21 cellular contexts compared by ENCODE assay signal in the genomic region with DNA sequence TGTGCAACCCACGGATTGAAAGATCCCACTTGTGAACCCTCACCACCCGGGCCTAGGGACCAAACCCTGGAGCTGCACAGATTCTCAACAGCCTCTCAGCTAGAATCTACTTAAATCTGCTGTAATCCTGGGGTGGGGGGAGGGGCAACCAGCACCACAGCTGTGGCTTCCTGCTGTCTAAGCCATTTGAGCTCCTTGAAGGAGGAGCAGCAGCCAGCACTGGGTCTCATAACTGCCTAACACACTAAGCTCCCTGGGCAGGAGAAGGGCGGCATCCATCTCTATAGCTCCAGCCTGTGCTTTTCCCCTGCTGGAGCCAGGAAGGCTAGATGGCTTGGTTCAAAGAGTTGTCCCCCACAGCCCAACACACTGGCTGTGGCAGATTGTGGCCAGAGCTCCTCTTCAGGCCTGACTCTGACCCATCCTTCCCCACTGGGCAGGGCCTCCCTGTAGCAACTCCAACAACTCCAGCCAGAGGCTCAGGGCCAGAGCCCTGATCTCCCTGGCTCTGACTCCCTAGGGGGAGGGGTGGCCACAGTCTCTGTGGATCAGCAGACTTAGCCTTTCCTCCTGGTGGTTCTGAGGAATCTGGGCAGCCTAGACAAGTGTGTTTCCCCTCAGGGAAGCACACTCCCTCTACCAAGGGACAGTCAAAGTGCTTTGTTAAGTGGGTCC.
DNase-seq lines count a peak whose midpoint lies in the region; ATAC-seq and TF ChIP-seq lines count a peak whose summit lies in the region.
"Had no signal": no experiment of that assay in that cellular context is flagged by ENCODE, and none has a peak within 500 bp of the region (broad histone marks: within the 10 kb centered on the region; RNA-seq: fewer than 3 reads in every experiment).

No MANE protein-coding gene starts in this region.

- no peaks in the 10 kb centered on the region for H3F3A ChIP-seq in GM23338 (replicated peaks; ENCODE audit: low read depth)

- H3K4me1 Mint-ChIP-seq in GM23338 = peaks cover 19% of the 10 kb centered on the region
- H3K4me1 Mint-ChIP-seq: activated naive CD4-positive, alpha-beta T cell treated with anti-CD3 and anti-CD28 coated beads, Interleukin-2, amount 50 U/mL, for 24 hours; T-cell had no signal

- H3K79me2 ChIP-seq in GM23338 (replicated peaks; ENCODE audit: insufficient read depth) = no peaks in the 10 kb centered on the region

- H3K27ac ChIP-seq in GM23338 (ENCODE audit: low read depth) (no peak overlapping the region), heart left ventricle (no peak overlapping the region)
- H3K27ac ChIP-seq: dorsolateral prefrontal cortex, GM23248, testis, vagina had no signal

- TF ChIP-seq CTCF in GM23338 (conservative IDR thresholded peaks at IDR 0.05; ENCODE audit: low read depth in 2 of 2) = no peak
- no peak for TF ChIP-seq CTCF in choroid plexus epithelial cell (conservative IDR thresholded peaks at IDR 0.05; ENCODE audit: low read depth, low read length)
- TF ChIP-seq CTCF in mucosa of descending colon (IDR thresholded peaks at IDR 0.05) = no peak
- TF ChIP-seq CTCF in heart left ventricle (IDR thresholded peaks at IDR 0.05) = no peak

- DNase-seq in GM23338 (ENCODE audit: low spot score) (no peak), NCI-H524 (lab: John Stamatoyannopoulos, UW) (peak; percentile 90 to 96), choroid plexus epithelial cell (ENCODE audit: low read depth) (peak; percentile 58), mucosa of descending colon (peak in 2 of 3 donors; percentile 22 to 35), heart left ventricle (no peak)
- DNase-seq: anterior cingulate cortex; DMS79 treated with DMSO at 0.1 percent for 48 hours; dorsolateral prefrontal cortex; GM23248; NCI-H1436; occipital lobe; PC-3; SHP77; stimulated activated CD4-positive, alpha-beta T cell treated with anti-CD3 and anti-CD28 coated beads, Interleukin-4, amount 100 ng/mL, for 1 hour; T-cell; testis had no signal

- H3K4me3 ChIP-seq in GM23338 (no peak overlapping the region), choroid plexus epithelial cell (ENCODE audit: low read depth, low read length) (no peak overlapping the region), mucosa of descending colon (no peak overlapping the region), heart left ventricle (no peak overlapping the region)
- H3K4me3 ChIP-seq: dorsolateral prefrontal cortex, GM23248, testis, vagina had no signal

- intact Hi-C loops in mucosa of descending colon (cut with DNase I, micrococcal nuclease) = no loop called here
- intact Hi-C loops in heart left ventricle (cut with DNase I) = loop anchor here in 1 of 10 donors (10.0 kb wide), 1 partner anchor 61 kb away; no protein-coding TSS in a partner anchor

- H3K9me3 ChIP-seq in mucosa of descending colon (no peaks in the 10 kb centered on the region), heart left ventricle (peaks cover 0 to 6% (median 0%) of the 10 kb centered on the region in 12 donors)
- H3K9me3 ChIP-seq: testis, vagina had no signal

- peaks cover 19% of the 10 kb centered on the region for H3K9me2 ChIP-seq in GM23338 (ENCODE audit: insufficient read depth)

- ATAC-seq in GM23338 (no peak), mucosa of descending colon (peak; percentile 29), heart left ventricle (no peak), GM21381 (IDR thresholded peaks at IDR 0.05; ENCODE audit: unreplicated experiment) (no peak)
- no peak for ATAC-seq in activated CD4-positive, CD25-positive, alpha-beta regulatory T cell treated with anti-CD3 and anti-CD28 coated beads, Interleukin-2, amount 50 U/mL, for 24 hours
- ATAC-seq: CD8-positive, alpha-beta T cell; PC-3; T-cell had no signal

- H3K27ac Mint-ChIP-seq in GM23338 = no peak overlapping the region
- H3K27ac Mint-ChIP-seq: activated naive CD4-positive, alpha-beta T cell treated with anti-CD3 and anti-CD28 coated beads, Interleukin-2, amount 50 U/mL, for 24 hours; CD8-positive, alpha-beta T cell; T-cell had no signal

- H3K4me2 ChIP-seq in GM23338 = no peak overlapping the region

- no peaks in the 10 kb centered on the region; the same call in 2 of the 3 replicates for H3K9me3 Mint-ChIP-seq in GM23338
- H3K9me3 Mint-ChIP-seq: activated naive CD4-positive, alpha-beta T cell treated with anti-CD3 and anti-CD28 coated beads, Interleukin-2, amount 50 U/mL, for 24 hours; CD8-positive, alpha-beta T cell had no signal

- no peak overlapping the region for H3K4me3 Mint-ChIP-seq in GM23338
- H3K4me3 Mint-ChIP-seq: activated naive CD4-positive, alpha-beta T cell treated with anti-CD3 and anti-CD28 coated beads, Interleukin-2, amount 50 U/mL, for 24 hours; CD8-positive, alpha-beta T cell; T-cell had no signal

- peak overlapping the region; percentile 63; the same call in 1 of the 2 replicates for H2AFZ ChIP-seq in GM23338
- H2AFZ ChIP-seq: GM23248 had no signal

- H3K27me3 ChIP-seq in GM23338 (ENCODE audit: insufficient read depth) = no peaks in the 10 kb centered on the region
- H3K27me3 ChIP-seq in heart left ventricle = no peaks in the 10 kb centered on the region
- H3K27me3 ChIP-seq: dorsolateral prefrontal cortex, testis, vagina had no signal

- peaks cover 6% of the 10 kb centered on the region for H3K27me3 Mint-ChIP-seq in GM23338 (ENCODE audit: insufficient read depth, low read depth, poor library complexity)

- no peaks in the 10 kb centered on the region for H4K20me1 ChIP-seq in GM23338 (replicated peaks; ENCODE audit: insufficient read depth)

- no peaks in the 10 kb centered on the region for H3K36me3 ChIP-seq in GM23338 (ENCODE audit: insufficient read depth)
- no peaks in the 10 kb centered on the region for H3K36me3 ChIP-seq in mucosa of descending colon (ENCODE audit: low read depth)
- H3K36me3 ChIP-seq in heart left ventricle = no peaks in the 10 kb centered on the region
- H3K36me3 ChIP-seq: vagina had no signal

- 57 to 100% (median 63%) methylated on average over 1 to 3 of the region's 3 CpGs for WGBS in heart left ventricle, 4 donors

- H3K4me1 ChIP-seq in GM23338 (ENCODE audit: insufficient read depth) (peaks cover 5% of the 10 kb centered on the region; the same call in 1 of the 2 replicates), mucosa of descending colon (ENCODE audit: low read depth) (peaks cover 2% of the 10 kb centered on the region), heart left ventricle (peaks cover 0 to 13% (median 0%) of the 10 kb centered on the region in 12 donors)
- H3K4me1 ChIP-seq: testis, vagina had no signal

- TF ChIP-seq POLR2A in heart left ventricle (IDR thresholded peaks at IDR 0.05) = no peak

- H3K36me3 Mint-ChIP-seq in GM23338 (ENCODE audit: low read depth) = no peaks in the 10 kb centered on the region
- H3K36me3 Mint-ChIP-seq: CD8-positive, alpha-beta T cell; T-cell had no signal

TF ChIP-seq in GM23338, 12 proteins besides CTCF, POLR2A, EP300 and RAD21 (continues in another document):
- TF ChIP-seq STAT1 (IDR thresholded peaks at IDR 0.05; ENCODE audit: unreplicated experiment) (no peak), POLR2AphosphoS5 (IDR thresholded peaks at IDR 0.05; ENCODE audit: low read depth) (no peak)

Comparison
In these comparisons a context has a peak if more than half of its experiments do, and no peak if none do; other contexts are left out.
1. DNase-seq: peak in NCI-H524 (2 of 2), choroid plexus epithelial cell (single experiment) and mucosa of descending colon (2 of 3); none in GM23338 (single experiment) and heart left ventricle (0 of 5).